Comparison of ENCODE assay signal across 1 cellular context in the genomic region with DNA sequence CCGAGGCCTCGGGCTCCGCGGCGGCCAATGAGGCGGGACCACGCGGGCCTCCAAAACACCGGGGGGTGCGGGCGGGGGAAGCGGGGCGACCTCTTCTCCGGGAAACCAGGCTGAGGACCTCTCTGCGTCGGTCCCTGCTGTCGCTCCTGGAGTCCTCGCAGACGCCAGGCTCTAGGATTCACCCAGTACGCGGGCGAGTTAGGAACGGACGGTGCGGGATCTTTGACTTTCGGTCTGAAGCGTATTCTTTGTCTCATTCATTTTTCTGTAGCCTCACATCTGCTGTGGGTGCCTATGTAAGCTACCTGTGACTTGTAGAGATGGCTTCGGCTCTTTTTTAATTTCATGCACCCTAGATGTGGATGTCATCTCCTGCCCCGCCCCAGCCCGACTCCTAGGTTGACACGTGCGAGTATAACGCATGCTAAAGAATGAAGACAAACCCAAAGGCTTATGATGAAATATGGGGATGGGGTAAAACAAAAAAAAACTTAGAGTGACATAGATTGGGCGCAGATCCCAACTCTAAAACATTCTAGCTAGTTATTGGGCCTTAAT.
A peak's percentile ranks its signal among the peaks of the same experiment; 100 is the strongest.
TF ChIP-seq lines count a peak whose summit lies in the region.

No MANE protein-coding gene starts in this region.

TF ChIP-seq in K562, 482 proteins besides CTCF, POLR2A, EP300 and RAD21 (continued from another document and continues in another):
- TF ChIP-seq, protein P1, sequence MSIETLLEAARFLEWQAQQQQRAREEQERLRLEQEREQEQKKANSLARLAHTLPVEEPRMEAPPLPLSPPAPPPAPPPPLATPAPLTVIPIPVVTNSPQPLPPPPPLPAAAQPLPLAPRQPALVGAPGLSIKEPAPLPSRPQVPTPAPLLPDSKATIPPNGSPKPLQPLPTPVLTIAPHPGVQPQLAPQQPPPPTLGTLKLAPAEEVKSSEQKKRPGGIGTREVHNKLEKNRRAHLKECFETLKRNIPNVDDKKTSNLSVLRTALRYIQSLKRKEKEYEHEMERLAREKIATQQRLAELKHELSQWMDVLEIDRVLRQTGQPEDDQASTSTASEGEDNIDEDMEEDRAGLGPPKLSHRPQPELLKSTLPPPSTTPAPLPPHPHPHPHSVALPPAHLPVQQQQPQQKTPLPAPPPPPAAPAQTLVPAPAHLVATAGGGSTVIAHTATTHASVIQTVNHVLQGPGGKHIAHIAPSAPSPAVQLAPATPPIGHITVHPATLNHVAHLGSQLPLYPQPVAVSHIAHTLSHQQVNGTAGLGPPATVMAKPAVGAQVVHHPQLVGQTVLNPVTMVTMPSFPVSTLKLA (conservative IDR thresholded peaks at IDR 0.05): peak; percentile 95 to 98
- TF ChIP-seq SMAD3 (CRISPR knock-in tag; conservative IDR thresholded peaks at IDR 0.05) (no peak), HNRNPH1 (optimal IDR thresholded peaks at IDR 0.05; ENCODE audit: low read depth, low read length) (no peak), PHTF2 (CRISPR knock-in tag; IDR thresholded peaks at IDR 0.05) (no peak), NBN (IDR thresholded peaks at IDR 0.05; ENCODE audit: low read depth) (peak; percentile 33; the same call in 1 of the 2 replicates), HCFC1 (IDR thresholded peaks at IDR 0.05; ENCODE audit: low read depth, low read length) (no peak), HOXB6 (CRISPR knock-in tag; IDR thresholded peaks at IDR 0.05; ENCODE audit: borderline replicate concordance) (no peak), DMBX1 (CRISPR knock-in tag; IDR thresholded peaks at IDR 0.05; ENCODE audit: borderline replicate concordance) (0 out of 2 replicates have a peak, but pooled peaks have one; percentile 41), JUND (IDR thresholded peaks at IDR 0.05; ENCODE audit: borderline replicate concordance, low read depth, low read length) (no peak), JUND (tag; IDR thresholded peaks at IDR 0.05; ENCODE audit: borderline replicate concordance, low read depth, low read length) (no peak), MECOM (CRISPR knock-in tag; IDR thresholded peaks at IDR 0.05) (peak; percentile 82), EP400 (IDR thresholded peaks at IDR 0.05) (peak; percentile 71), MYC (IDR thresholded peaks at IDR 0.05; ENCODE audit: low read depth, low read length) (peak; percentile 24), MYC (CRISPR knock-in tag; IDR thresholded peaks at IDR 0.05; ENCODE audit: borderline replicate concordance, low read depth) (no peak), NR1H2 (CRISPR knock-in tag; IDR thresholded peaks at IDR 0.05) (no peak), GABPA (tag; conservative IDR thresholded peaks at IDR 0.05; ENCODE audit: low read depth) (0 out of 2 replicates have a peak, but pooled peaks have one; percentile 31), DPF2 (IDR thresholded peaks at IDR 0.05) (peak; percentile 49), FOSL1 (tag; conservative IDR thresholded peaks at IDR 0.05) (0 out of 2 replicates have a peak, but pooled peaks have one; percentile 36), E2F3 (CRISPR knock-in tag; IDR thresholded peaks at IDR 0.05) (no peak), TEAD4 (IDR thresholded peaks at IDR 0.05; ENCODE audit: low read length) (0 out of 2 replicates have a peak, but pooled peaks have one; percentile 34), TEAD4 (CRISPR knock-in tag; IDR thresholded peaks at IDR 0.05; ENCODE audit: borderline replicate concordance) (no peak), NR4A1 (CRISPR knock-in tag; IDR thresholded peaks at IDR 0.05) (no peak), NR4A1 (tag; IDR thresholded peaks at IDR 0.05) (0 out of 2 replicates have a peak, but pooled peaks have one; percentile 22), ATF7 (IDR thresholded peaks at IDR 0.05) (no peak), EWSR1 (IDR thresholded peaks at IDR 0.05; ENCODE audit: borderline replicate concordance, low read depth, partially characterized antibody) (no peak), ADNP (tag; IDR thresholded peaks at IDR 0.05) (no peak), ZKSCAN3 (CRISPR knock-in tag; IDR thresholded peaks at IDR 0.05) (no peak), MAFK (IDR thresholded peaks at IDR 0.05; ENCODE audit: low read length) (no peak)
- TF ChIP-seq, protein P2, sequence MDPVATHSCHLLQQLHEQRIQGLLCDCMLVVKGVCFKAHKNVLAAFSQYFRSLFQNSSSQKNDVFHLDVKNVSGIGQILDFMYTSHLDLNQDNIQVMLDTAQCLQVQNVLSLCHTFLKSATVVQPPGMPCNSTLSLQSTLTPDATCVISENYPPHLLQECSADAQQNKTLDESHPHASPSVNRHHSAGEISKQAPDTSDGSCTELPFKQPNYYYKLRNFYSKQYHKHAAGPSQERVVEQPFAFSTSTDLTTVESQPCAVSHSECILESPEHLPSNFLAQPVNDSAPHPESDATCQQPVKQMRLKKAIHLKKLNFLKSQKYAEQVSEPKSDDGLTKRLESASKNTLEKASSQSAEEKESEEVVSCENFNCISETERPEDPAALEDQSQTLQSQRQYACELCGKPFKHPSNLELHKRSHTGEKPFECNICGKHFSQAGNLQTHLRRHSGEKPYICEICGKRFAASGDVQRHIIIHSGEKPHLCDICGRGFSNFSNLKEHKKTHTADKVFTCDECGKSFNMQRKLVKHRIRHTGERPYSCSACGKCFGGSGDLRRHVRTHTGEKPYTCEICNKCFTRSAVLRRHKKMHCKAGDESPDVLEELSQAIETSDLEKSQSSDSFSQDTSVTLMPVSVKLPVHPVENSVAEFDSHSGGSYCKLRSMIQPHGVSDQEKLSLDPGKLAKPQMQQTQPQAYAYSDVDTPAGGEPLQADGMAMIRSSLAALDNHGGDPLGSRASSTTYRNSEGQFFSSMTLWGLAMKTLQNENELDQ (CRISPR knock-in tag; IDR thresholded peaks at IDR 0.05; ENCODE audit: borderline replicate concordance): 0 out of 2 replicates have a peak, but pooled peaks have one; percentile 4
- TF ChIP-seq, protein P3, sequence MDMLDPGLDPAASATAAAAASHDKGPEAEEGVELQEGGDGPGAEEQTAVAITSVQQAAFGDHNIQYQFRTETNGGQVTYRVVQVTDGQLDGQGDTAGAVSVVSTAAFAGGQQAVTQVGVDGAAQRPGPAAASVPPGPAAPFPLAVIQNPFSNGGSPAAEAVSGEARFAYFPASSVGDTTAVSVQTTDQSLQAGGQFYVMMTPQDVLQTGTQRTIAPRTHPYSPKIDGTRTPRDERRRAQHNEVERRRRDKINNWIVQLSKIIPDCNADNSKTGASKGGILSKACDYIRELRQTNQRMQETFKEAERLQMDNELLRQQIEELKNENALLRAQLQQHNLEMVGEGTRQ (CRISPR knock-in tag; IDR thresholded peaks at IDR 0.05): 0 out of 2 replicates have a peak, but pooled peaks have one; percentile 0
- TF ChIP-seq, protein P4, sequence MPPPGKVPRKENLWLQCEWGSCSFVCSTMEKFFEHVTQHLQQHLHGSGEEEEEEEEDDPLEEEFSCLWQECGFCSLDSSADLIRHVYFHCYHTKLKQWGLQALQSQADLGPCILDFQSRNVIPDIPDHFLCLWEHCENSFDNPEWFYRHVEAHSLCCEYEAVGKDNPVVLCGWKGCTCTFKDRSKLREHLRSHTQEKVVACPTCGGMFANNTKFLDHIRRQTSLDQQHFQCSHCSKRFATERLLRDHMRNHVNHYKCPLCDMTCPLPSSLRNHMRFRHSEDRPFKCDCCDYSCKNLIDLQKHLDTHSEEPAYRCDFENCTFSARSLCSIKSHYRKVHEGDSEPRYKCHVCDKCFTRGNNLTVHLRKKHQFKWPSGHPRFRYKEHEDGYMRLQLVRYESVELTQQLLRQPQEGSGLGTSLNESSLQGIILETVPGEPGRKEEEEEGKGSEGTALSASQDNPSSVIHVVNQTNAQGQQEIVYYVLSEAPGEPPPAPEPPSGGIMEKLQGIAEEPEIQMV (tag; conservative IDR thresholded peaks at IDR 0.05; ENCODE audit: low read depth): no peak
- TF ChIP-seq, protein P5, sequence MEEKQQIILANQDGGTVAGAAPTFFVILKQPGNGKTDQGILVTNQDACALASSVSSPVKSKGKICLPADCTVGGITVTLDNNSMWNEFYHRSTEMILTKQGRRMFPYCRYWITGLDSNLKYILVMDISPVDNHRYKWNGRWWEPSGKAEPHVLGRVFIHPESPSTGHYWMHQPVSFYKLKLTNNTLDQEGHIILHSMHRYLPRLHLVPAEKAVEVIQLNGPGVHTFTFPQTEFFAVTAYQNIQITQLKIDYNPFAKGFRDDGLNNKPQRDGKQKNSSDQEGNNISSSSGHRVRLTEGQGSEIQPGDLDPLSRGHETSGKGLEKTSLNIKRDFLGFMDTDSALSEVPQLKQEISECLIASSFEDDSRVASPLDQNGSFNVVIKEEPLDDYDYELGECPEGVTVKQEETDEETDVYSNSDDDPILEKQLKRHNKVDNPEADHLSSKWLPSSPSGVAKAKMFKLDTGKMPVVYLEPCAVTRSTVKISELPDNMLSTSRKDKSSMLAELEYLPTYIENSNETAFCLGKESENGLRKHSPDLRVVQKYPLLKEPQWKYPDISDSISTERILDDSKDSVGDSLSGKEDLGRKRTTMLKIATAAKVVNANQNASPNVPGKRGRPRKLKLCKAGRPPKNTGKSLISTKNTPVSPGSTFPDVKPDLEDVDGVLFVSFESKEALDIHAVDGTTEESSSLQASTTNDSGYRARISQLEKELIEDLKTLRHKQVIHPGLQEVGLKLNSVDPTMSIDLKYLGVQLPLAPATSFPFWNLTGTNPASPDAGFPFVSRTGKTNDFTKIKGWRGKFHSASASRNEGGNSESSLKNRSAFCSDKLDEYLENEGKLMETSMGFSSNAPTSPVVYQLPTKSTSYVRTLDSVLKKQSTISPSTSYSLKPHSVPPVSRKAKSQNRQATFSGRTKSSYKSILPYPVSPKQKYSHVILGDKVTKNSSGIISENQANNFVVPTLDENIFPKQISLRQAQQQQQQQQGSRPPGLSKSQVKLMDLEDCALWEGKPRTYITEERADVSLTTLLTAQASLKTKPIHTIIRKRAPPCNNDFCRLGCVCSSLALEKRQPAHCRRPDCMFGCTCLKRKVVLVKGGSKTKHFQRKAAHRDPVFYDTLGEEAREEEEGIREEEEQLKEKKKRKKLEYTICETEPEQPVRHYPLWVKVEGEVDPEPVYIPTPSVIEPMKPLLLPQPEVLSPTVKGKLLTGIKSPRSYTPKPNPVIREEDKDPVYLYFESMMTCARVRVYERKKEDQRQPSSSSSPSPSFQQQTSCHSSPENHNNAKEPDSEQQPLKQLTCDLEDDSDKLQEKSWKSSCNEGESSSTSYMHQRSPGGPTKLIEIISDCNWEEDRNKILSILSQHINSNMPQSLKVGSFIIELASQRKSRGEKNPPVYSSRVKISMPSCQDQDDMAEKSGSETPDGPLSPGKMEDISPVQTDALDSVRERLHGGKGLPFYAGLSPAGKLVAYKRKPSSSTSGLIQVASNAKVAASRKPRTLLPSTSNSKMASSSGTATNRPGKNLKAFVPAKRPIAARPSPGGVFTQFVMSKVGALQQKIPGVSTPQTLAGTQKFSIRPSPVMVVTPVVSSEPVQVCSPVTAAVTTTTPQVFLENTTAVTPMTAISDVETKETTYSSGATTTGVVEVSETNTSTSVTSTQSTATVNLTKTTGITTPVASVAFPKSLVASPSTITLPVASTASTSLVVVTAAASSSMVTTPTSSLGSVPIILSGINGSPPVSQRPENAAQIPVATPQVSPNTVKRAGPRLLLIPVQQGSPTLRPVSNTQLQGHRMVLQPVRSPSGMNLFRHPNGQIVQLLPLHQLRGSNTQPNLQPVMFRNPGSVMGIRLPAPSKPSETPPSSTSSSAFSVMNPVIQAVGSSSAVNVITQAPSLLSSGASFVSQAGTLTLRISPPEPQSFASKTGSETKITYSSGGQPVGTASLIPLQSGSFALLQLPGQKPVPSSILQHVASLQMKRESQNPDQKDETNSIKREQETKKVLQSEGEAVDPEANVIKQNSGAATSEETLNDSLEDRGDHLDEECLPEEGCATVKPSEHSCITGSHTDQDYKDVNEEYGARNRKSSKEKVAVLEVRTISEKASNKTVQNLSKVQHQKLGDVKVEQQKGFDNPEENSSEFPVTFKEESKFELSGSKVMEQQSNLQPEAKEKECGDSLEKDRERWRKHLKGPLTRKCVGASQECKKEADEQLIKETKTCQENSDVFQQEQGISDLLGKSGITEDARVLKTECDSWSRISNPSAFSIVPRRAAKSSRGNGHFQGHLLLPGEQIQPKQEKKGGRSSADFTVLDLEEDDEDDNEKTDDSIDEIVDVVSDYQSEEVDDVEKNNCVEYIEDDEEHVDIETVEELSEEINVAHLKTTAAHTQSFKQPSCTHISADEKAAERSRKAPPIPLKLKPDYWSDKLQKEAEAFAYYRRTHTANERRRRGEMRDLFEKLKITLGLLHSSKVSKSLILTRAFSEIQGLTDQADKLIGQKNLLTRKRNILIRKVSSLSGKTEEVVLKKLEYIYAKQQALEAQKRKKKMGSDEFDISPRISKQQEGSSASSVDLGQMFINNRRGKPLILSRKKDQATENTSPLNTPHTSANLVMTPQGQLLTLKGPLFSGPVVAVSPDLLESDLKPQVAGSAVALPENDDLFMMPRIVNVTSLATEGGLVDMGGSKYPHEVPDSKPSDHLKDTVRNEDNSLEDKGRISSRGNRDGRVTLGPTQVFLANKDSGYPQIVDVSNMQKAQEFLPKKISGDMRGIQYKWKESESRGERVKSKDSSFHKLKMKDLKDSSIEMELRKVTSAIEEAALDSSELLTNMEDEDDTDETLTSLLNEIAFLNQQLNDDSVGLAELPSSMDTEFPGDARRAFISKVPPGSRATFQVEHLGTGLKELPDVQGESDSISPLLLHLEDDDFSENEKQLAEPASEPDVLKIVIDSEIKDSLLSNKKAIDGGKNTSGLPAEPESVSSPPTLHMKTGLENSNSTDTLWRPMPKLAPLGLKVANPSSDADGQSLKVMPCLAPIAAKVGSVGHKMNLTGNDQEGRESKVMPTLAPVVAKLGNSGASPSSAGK (IDR thresholded peaks at IDR 0.05): peak; percentile 91
- TF ChIP-seq, protein P6, sequence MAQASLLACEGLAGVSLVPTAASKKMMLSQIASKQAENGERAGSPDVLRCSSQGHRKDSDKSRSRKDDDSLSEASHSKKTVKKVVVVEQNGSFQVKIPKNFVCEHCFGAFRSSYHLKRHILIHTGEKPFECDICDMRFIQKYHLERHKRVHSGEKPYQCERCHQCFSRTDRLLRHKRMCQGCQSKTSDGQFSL (CRISPR knock-in tag; IDR thresholded peaks at IDR 0.05): no peak
- TF ChIP-seq, protein P6 (tag; IDR thresholded peaks at IDR 0.05): peak in 1 of 2 experiments; percentile 70; a peak in 1 of 4 replicates
- TF ChIP-seq, protein P7, sequence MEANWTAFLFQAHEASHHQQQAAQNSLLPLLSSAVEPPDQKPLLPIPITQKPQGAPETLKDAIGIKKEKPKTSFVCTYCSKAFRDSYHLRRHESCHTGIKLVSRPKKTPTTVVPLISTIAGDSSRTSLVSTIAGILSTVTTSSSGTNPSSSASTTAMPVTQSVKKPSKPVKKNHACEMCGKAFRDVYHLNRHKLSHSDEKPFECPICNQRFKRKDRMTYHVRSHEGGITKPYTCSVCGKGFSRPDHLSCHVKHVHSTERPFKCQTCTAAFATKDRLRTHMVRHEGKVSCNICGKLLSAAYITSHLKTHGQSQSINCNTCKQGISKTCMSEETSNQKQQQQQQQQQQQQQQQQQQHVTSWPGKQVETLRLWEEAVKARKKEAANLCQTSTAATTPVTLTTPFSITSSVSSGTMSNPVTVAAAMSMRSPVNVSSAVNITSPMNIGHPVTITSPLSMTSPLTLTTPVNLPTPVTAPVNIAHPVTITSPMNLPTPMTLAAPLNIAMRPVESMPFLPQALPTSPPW (CRISPR knock-in tag; IDR thresholded peaks at IDR 0.05): peak; percentile 93
- TF ChIP-seq, protein P8, sequence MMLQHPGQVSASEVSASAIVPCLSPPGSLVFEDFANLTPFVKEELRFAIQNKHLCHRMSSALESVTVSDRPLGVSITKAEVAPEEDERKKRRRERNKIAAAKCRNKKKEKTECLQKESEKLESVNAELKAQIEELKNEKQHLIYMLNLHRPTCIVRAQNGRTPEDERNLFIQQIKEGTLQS (IDR thresholded peaks at IDR 0.05): peak; percentile 69
- TF ChIP-seq, protein P8 (CRISPR knock-in tag; conservative IDR thresholded peaks at IDR 0.05): no peak
